In genomic region chr2:68909793-68910674, GRCh38 we compare ENCODE assay signal across 8 cellular contexts. TPM values are rescaled to one million over a fixed set of nuclear protein-coding genes. Genes with fewer than 3 reads are reported as not detected.
A peak's percentile ranks its signal among the peaks of the same experiment; 100 is the strongest.
DNase-seq lines count a peak whose midpoint lies in the region; ATAC-seq and TF ChIP-seq lines count a peak whose summit lies in the region.

No MANE protein-coding gene starts in this region.

- no peak overlapping the region for H3K4me3 ChIP-seq in epithelial cell of esophagus (ENCODE audit: low read length)

- DNase-seq in GM13976 (ENCODE audit: low spot score), result peak; percentile 66
- peak in 63 of 76 experiments; percentile 1 to 76 (median 40) for DNase-seq in HUDEP-2 (lab: John Stamatoyannopoulos, UW; ENCODE audit: unreplicated experiment in 76 of 76)
- peak; percentile 60 for DNase-seq in NOMO-1 treated with dmso at 0.1 percent for 144 hours (lab: John Stamatoyannopoulos, UW; ENCODE audit: unreplicated experiment)
- DNase-seq in activated CD8-positive, alpha-beta memory T cell treated with anti-CD3 and anti-CD28 coated beads, Interleukin-2, amount 50 U/mL, for 24 hours (ENCODE audit: extremely low read depth), result peak; percentile 28
- DNase-seq in epithelial cell of esophagus (ENCODE audit: low read depth), result peak; percentile 79
- peak; percentile 73 for DNase-seq in natural killer cell treated with Interleukin-12 subunit alpha and Interleukin-12 subunit beta and Interleukin-15 and Interleukin-18, amount 100 ng/mL, for 72 hours (ENCODE audit: low spot score)
- peak; percentile 53 for DNase-seq in stromal cell of bone marrow (ENCODE audit: low read depth)

- no peaks in the 10 kb centered on the region for H3K27me3 Mint-ChIP-seq in natural killer cell treated with Interleukin-12 subunit alpha and Interleukin-12 subunit beta and Interleukin-15 and Interleukin-18, amount 100 ng/mL, for 72 hours

- H3K4me1 Mint-ChIP-seq in natural killer cell treated with Interleukin-12 subunit alpha and Interleukin-12 subunit beta and Interleukin-15 and Interleukin-18, amount 100 ng/mL, for 72 hours (ENCODE audit: low read depth in 2 of 2), result peaks cover 29 to 37% of the 10 kb centered on the region in 2 donors

- H3K27ac Mint-ChIP-seq in natural killer cell treated with Interleukin-12 subunit alpha and Interleukin-12 subunit beta and Interleukin-15 and Interleukin-18, amount 100 ng/mL, for 72 hours, result peak overlapping the region; percentile 93 to 96

- ATAC-seq in natural killer cell treated with Interleukin-12 subunit alpha and Interleukin-12 subunit beta and Interleukin-15 and Interleukin-18, amount 100 ng/mL, for 72 hours, result peak; percentile 52 to 60

- in situ Hi-C loops in GM13976 (cut with MboI; ENCODE audit: low sequenced_read_pairs, unreplicated experiment), result loop anchor here (10.0 to 25.0 kb wide), 2 partner anchors 173 to 435 kb away; partner anchors contain the start of gene ARHGAP25

- H3K9me3 Mint-ChIP-seq in natural killer cell treated with Interleukin-12 subunit alpha and Interleukin-12 subunit beta and Interleukin-15 and Interleukin-18, amount 100 ng/mL, for 72 hours, result no peaks in the 10 kb centered on the region

- no peak overlapping the region for H3K27ac ChIP-seq in 22Rv1

- H3K36me3 Mint-ChIP-seq in natural killer cell treated with Interleukin-12 subunit alpha and Interleukin-12 subunit beta and Interleukin-15 and Interleukin-18, amount 100 ng/mL, for 72 hours, result no peaks in the 10 kb centered on the region

- TF ChIP-seq CTCF in 22Rv1 (IDR thresholded peaks at IDR 0.05), result peak; percentile 83
- peak; percentile 77 for TF ChIP-seq CTCF in GM13976 (IDR thresholded peaks at IDR 0.05; ENCODE audit: borderline replicate concordance, control extremely low read depth, extremely low read depth, insufficient read depth, missing control alignments)
- TF ChIP-seq CTCF in epithelial cell of esophagus (IDR thresholded peaks at IDR 0.05; ENCODE audit: insufficient read depth, low read depth, low read length, missing control alignments), result peak; percentile 97

- peak overlapping the region; percentile 0 for H3K4me3 Mint-ChIP-seq in natural killer cell treated with Interleukin-12 subunit alpha and Interleukin-12 subunit beta and Interleukin-15 and Interleukin-18, amount 100 ng/mL, for 72 hours

RNA-seq across cellular contexts. Expression of gene BMP10, which starts 38.8 kb away (rescaled TPM):
- total RNA-seq in natural killer cell treated with Interleukin-12 subunit alpha and Interleukin-12 subunit beta and Interleukin-15 and Interleukin-18, amount 100 ng/mL, for 72 hours, result not detected

RNA-seq across cellular contexts. Expression of gene GKN2, which starts 42.7 kb away (rescaled TPM):
- total RNA-seq in natural killer cell treated with Interleukin-12 subunit alpha and Interleukin-12 subunit beta and Interleukin-15 and Interleukin-18, amount 100 ng/mL, for 72 hours, result not detected

Comparison
In these comparisons a context has a peak if more than half of its experiments do, and no peak if none do; other contexts are left out.
1. DNase-seq: peak in every context shown above with its lines; median percentile 79 in epithelial cell of esophagus; 73 in natural killer cell treated with Interleukin-12 subunit alpha and Interleukin-12 subunit beta and Interleukin-15 and Interleukin-18, amount 100 ng/mL, for 72 hours; 66 in GM13976; 60 in NOMO-1 treated with dmso at 0.1 percent for 144 hours; 53 in stromal cell of bone marrow; 40 in HUDEP-2; 28 in activated CD8-positive, alpha-beta memory T cell treated with anti-CD3 and anti-CD28 coated beads, Interleukin-2, amount 50 U/mL, for 24 hours.